ENCODE assay signal across 32 cellular contexts in genomic region chr3:73391984-73392383, GRCh38.
"Had no signal": no experiment of that assay in that cellular context is flagged by ENCODE, and none has a peak within 500 bp of the region (broad histone marks: within the 10 kb centered on the region; RNA-seq: fewer than 3 reads in every experiment).

No MANE protein-coding gene starts in this region.

- H3K27me3 ChIP-seq: MG63 had no signal

- H3K9me3 ChIP-seq: MG63 had no signal

- DNase-seq: Karpas-422, Kasumi-1, MG63, MM.1S, MV-4-11, NCI-H1048, NCI-H1092, NCI-H1092 treated with DMSO at 0.1 percent for 48 hours, NCI-H1105, NCI-H1105 treated with DMSO at 0.1 percent for 48 hours, NCI-H1417 treated with DMSO at 0.1 percent for 48 hours, NCI-H1436, NCI-H1436 treated with DMSO at 0.1 percent for 48 hours, NCI-H146, NCI-H1694, NCI-H1694 treated with DMSO at 0.1 percent for 48 hours, NCI-H187, NCI-H187 treated with DMSO at 0.1 percent for 48 hours, NCI-H1930, NCI-H2029, NCI-H2029 treated with DMSO at 0.1 percent for 48 hours, NCI-H2081 treated with DMSO at 0.1 percent for 48 hours, NCI-H2107, NCI-H2171, NCI-H2171 treated with DMSO at 0.1 percent for 48 hours, NCI-H2227 treated with DMSO at 0.1 percent for 48 hours, NCI-H226, NCI-H345, NCI-H446, NCI-H446 treated with DMSO at 0.1 percent for 48 hours, NCI-H510A, NCI-H510A treated with DMSO at 0.1 percent for 48 hours had no signal

- H3K4me3 ChIP-seq: MG63 had no signal
